Comparison of ENCODE assay signal across 23 cellular contexts in the genomic region with DNA sequence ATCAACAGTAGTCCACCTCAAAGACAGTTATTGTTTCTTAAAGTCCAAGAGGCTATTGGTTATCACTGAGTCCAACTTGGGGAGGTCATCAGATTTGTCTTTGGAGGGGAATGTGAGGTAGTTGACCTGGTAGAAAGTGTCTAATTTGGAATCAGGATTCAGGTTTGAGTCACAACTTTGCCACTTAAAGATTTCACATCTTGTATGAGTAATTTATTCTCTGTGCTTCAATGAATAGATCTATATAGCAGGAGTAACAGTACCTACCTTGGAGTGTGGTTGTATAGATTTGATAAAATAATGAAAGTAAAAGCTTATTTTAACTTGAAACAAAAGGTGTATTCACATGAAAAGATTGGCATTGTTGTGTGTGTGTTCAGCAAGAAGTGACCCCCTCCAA.
DNase-seq lines count a peak whose midpoint lies in the region; ATAC-seq, FAIRE-seq and TF ChIP-seq lines count a peak whose summit lies in the region.
"Had no signal": no experiment of that assay in that cellular context is flagged by ENCODE, and none has a peak within 500 bp of the region (broad histone marks: within the 10 kb centered on the region; RNA-seq: fewer than 3 reads in every experiment).

No MANE protein-coding gene starts in this region.

- no peaks in the 10 kb centered on the region for H3K36me3 ChIP-seq in BLaER1 treated with 17β-estradiol and CSF1 and Interleukin-3, amounts not matched to agents 10 nM and 100 nM
- H3K36me3 ChIP-seq in bronchial epithelial cell (ENCODE audit: control insufficient read depth, insufficient read depth, low read length) = no peaks in the 10 kb centered on the region
- H3K36me3 ChIP-seq: cardiac muscle cell, heart right ventricle, left lung, sigmoid colon had no signal

- no peaks in the 10 kb centered on the region for H3K27me3 ChIP-seq in BLaER1 treated with 17β-estradiol and CSF1 and Interleukin-3, amounts not matched to agents 10 nM and 100 nM
- no peaks in the 10 kb centered on the region for H3K27me3 ChIP-seq in bronchial epithelial cell (ENCODE audit: control insufficient read depth, insufficient read depth, low read length)
- H3K27me3 ChIP-seq: cardiac muscle cell, dorsolateral prefrontal cortex, heart right ventricle, left lung had no signal

- no peak overlapping the region for H3K4me3 ChIP-seq in BLaER1 treated with 17β-estradiol and CSF1 and Interleukin-3, amounts not matched to agents 10 nM and 100 nM
- H3K4me3 ChIP-seq in bronchial epithelial cell (ENCODE audit: low read depth, low read length) = no peak overlapping the region
- H3K4me3 ChIP-seq: cardiac muscle cell, dorsolateral prefrontal cortex, heart right ventricle, left lung, sigmoid colon had no signal

- no peak for TF ChIP-seq CTCF in bronchial epithelial cell (IDR thresholded peaks at IDR 0.05; ENCODE audit: insufficient read depth, low read length, severe bottlenecking)

- peak; percentile 36 for FAIRE-seq in GM18507 (lab: Jason Lieb, UNC)
- FAIRE-seq in bronchial epithelial cell (lab: Jason Lieb, UNC) = no peak
- FAIRE-seq: H1 had no signal

- H3K4me2 ChIP-seq in BLaER1 treated with 17β-estradiol and CSF1 and Interleukin-3, amounts not matched to agents 10 nM and 100 nM = peak overlapping the region in 9 of 11 experiments; percentile 32 to 80 (median 68); a peak in 17 of 22 replicates

- H3K9me3 ChIP-seq in BLaER1 treated with 17β-estradiol and CSF1 and Interleukin-3, amounts not matched to agents 10 nM and 100 nM (replicated peaks in 1 of 11) = peaks cover 13 to 29% (median 18%) of the 10 kb centered on the region in 11 experiments; a peak in 20 of 22 replicates
- H3K9me3 ChIP-seq: heart right ventricle, sigmoid colon had no signal

- peak overlapping the region in 1 of 11 experiments; percentile 53; a peak in 2 of 22 replicates for H3K27ac ChIP-seq in BLaER1 treated with 17β-estradiol and CSF1 and Interleukin-3, amounts not matched to agents 10 nM and 100 nM
- H3K27ac ChIP-seq: cardiac muscle cell, left lung, parathyroid adenoma had no signal

- ATAC-seq in HG02870 (IDR thresholded peaks at IDR 0.05; ENCODE audit: unreplicated experiment) = peak; percentile 73
- ATAC-seq: left lung, SK-N-SH treated with all-trans-retinoic acid at 6 μM for 48 hours, WTC11 had no signal

- H3K9ac ChIP-seq in BLaER1 treated with 17β-estradiol and CSF1 and Interleukin-3, amounts not matched to agents 10 nM and 100 nM = no peak overlapping the region
- H3K9ac ChIP-seq: parathyroid adenoma had no signal

- DNase-seq in GM18507 (ENCODE audit: extremely low spot score, insufficient read length, low read depth) = no peak
- DNase-seq in bronchial epithelial cell (ENCODE audit: low read depth) = peak; percentile 8
- no peak for DNase-seq in Ammon's horn (ENCODE audit: low spot score)
- no peak for DNase-seq in mesenteric fat pad (ENCODE audit: low spot score)
- no peak for DNase-seq in stimulated activated CD4-positive, alpha-beta T cell treated with anti-CD3 and anti-CD28 coated beads, Interleukin-2, amount 100 ng/mL, for 48 hours
- DNase-seq: activated CD8-positive, alpha-beta memory T cell treated with anti-CD3 and anti-CD28 coated beads for 24 hours; amniotic stem cell; DMS79; dorsolateral prefrontal cortex; heart right ventricle; immature natural killer cell; left lung; midbrain; NCI-H2107; NCI-H510A treated with DMSO at 0.1 percent for 48 hours; sigmoid colon had no signal

- H3K4me1 ChIP-seq in BLaER1 treated with 17β-estradiol and CSF1 and Interleukin-3, amounts not matched to agents 10 nM and 100 nM = peaks cover 5 to 48% (median 43%) of the 10 kb centered on the region in 10 experiments; a peak in 19 of 20 replicates
- H3K4me1 ChIP-seq: parathyroid adenoma, sigmoid colon had no signal

- no peaks in the 10 kb centered on the region for H4K20me1 ChIP-seq in BLaER1 treated with 17β-estradiol and CSF1 and Interleukin-3, amounts not matched to agents 10 nM and 100 nM
